ENCODE assay signal across 37 cellular contexts in genomic region chrX:41499984-41500383, GRCh38. TPM values are rescaled to one million over a fixed set of nuclear protein-coding genes. Genes with fewer than 3 reads are reported as not detected.
"Had no signal": no experiment of that assay in that cellular context is flagged by ENCODE, and none has a peak within 500 bp of the region (broad histone marks: within the 10 kb centered on the region; RNA-seq: fewer than 3 reads in every experiment).

No MANE protein-coding gene starts in this region.

- H3K4me1 Mint-ChIP-seq: activated B cell treated with CpG ODN at 0.5 μM for 24 hours; activated CD4-positive, alpha-beta T cell treated with anti-CD3 and anti-CD28 coated beads, Interleukin-2, amount 10 ng/mL, durations not matched to agents 24 days and 14 days; activated naive CD8-positive, alpha-beta T cell treated with anti-CD3 and anti-CD28 coated beads for 36 hours; activated T-helper 17 cell treated with anti-CD3 and anti-CD28 coated beads, Interleukin-2, amount 50 U/mL, for 72 hours had no signal

- H3K4me3 Mint-ChIP-seq: activated B cell treated with CpG ODN at 0.5 μM for 24 hours; activated CD4-positive, alpha-beta memory T cell treated with anti-CD3 and anti-CD28 coated beads for 36 hours; activated CD4-positive, alpha-beta T cell treated with anti-CD3 and anti-CD28 coated beads, Interleukin-2, amount 10 ng/mL, durations not matched to agents 24 days and 14 days; activated CD8-positive, alpha-beta T cell treated with anti-CD3 and anti-CD28 coated beads for 36 hours; activated naive CD4-positive, alpha-beta T cell treated with anti-CD3 and anti-CD28 coated beads for 36 hours; activated naive CD8-positive, alpha-beta T cell treated with anti-CD3 and anti-CD28 coated beads for 36 hours; activated T-cell treated with anti-CD3 and anti-CD28 coated beads, Interleukin-2, amount 50 U/mL, for 4 hours; activated T-cell treated with anti-CD3 and anti-CD28 coated beads, Interleukin-2, amount 50 U/mL, for 72 hours; activated T-helper 1 cell treated with anti-CD3 and anti-CD28 coated beads, Interleukin-12 subunit alpha, Interleukin-12 subunit beta, Interleukin-2, Interleukin-4 antibody, amounts not matched to agents 30 ng/mL and 10 ng/mL and 1 ng/mL, durations not matched to agents 14 hours and 24 hours and 36 hours; activated T-helper 17 cell treated with anti-CD3 and anti-CD28 coated beads, Interleukin-2, amount 50 U/mL, for 72 hours; T-helper 1 cell treated with Interleukin-12 subunit alpha and Interleukin-12 subunit beta and Interleukin-4 antibody, amounts not matched to agents 30 μg/mL and 1 μg/mL, for 36 hours; T-helper 2 cell treated with Interferon-gamma antibody and Interleukin-4, amounts not matched to agents 5 μg/mL and 100 μg/mL, for 36 hours had no signal

- DNase-seq: activated B cell treated with CpG ODN at 0.5 μM for 24 hours; activated CD4-positive, alpha-beta memory T cell treated with anti-CD3 and anti-CD28 coated beads for 36 hours; activated CD4-positive, alpha-beta T cell treated with anti-CD3 and anti-CD28 coated beads for 4 hours; activated CD4-positive, alpha-beta T cell treated with anti-CD3 and anti-CD28 coated beads, Interleukin-2, amount 10 ng/mL, durations not matched to agents 24 days and 14 days; activated CD4-positive, alpha-beta T cell treated with anti-CD3 and anti-CD28 coated beads, Interleukin-2, amount 50 U/mL, for 4 hours; activated CD4-positive, CD25-positive, alpha-beta regulatory T cell treated with anti-CD3 and anti-CD28 coated beads, Interleukin-2, amount 50 U/mL, for 72 hours; activated CD8-positive, alpha-beta memory T cell treated with anti-CD3 and anti-CD28 coated beads, Interleukin-2, amount 50 U/mL, for 4 hours; activated CD8-positive, alpha-beta T cell treated with anti-CD3 and anti-CD28 coated beads for 36 hours; activated effector memory CD4-positive, alpha-beta T cell treated with anti-CD3 and anti-CD28 coated beads, Interleukin-2, amount 50 U/mL, for 16 hours; activated gamma-delta T cell treated with Interleukin-2 at 50 U/mL for 16 hours; activated naive CD4-positive, alpha-beta T cell; activated naive CD4-positive, alpha-beta T cell treated with anti-CD3 and anti-CD28 coated beads for 36 hours; activated naive CD4-positive, alpha-beta T cell treated with anti-CD3 and anti-CD28 coated beads, Interleukin-2, amount 50 U/mL, for 16 hours; activated naive CD8-positive, alpha-beta T cell treated with anti-CD3 and anti-CD28 coated beads for 36 hours; activated T-cell treated with anti-CD3 and anti-CD28 coated beads for 4 hours; activated T-cell treated with anti-CD3 and anti-CD28 coated beads, Interleukin-2, amount 50 U/mL, for 1 hour; activated T-cell treated with anti-CD3 and anti-CD28 coated beads, Interleukin-2, amount 50 U/mL, for 4 hours; activated T-cell treated with anti-CD3 and anti-CD28 coated beads, Interleukin-2, amount 50 U/mL, for 72 hours; adrenal gland; amniotic stem cell; aorta; body of pancreas; brain microvascular endothelial cell; central memory CD4-positive, alpha-beta T cell; T-helper 1 cell; T-helper 2 cell; T-helper 9 cell had no signal

- H3K27ac Mint-ChIP-seq: activated B cell treated with CpG ODN at 0.5 μM for 24 hours; activated CD4-positive, alpha-beta memory T cell treated with anti-CD3 and anti-CD28 coated beads for 36 hours; activated CD4-positive, alpha-beta T cell treated with anti-CD3 and anti-CD28 coated beads, Interleukin-2, amount 10 ng/mL, durations not matched to agents 24 days and 14 days; activated CD8-positive, alpha-beta T cell treated with anti-CD3 and anti-CD28 coated beads for 36 hours; activated naive CD4-positive, alpha-beta T cell treated with anti-CD3 and anti-CD28 coated beads for 36 hours; activated naive CD4-positive, alpha-beta T cell treated with anti-CD3 and anti-CD28 coated beads, Interleukin-2, amount 50 U/mL, for 72 hours; activated naive CD8-positive, alpha-beta T cell treated with anti-CD3 and anti-CD28 coated beads for 36 hours; activated T-cell treated with anti-CD3 and anti-CD28 coated beads, Interleukin-2, amount 50 U/mL, for 72 hours; activated T-helper 1 cell treated with anti-CD3 and anti-CD28 coated beads, Interleukin-12 subunit alpha, Interleukin-12 subunit beta, Interleukin-2, Interleukin-4 antibody, amounts not matched to agents 30 ng/mL and 10 ng/mL and 1 ng/mL, durations not matched to agents 14 hours and 24 hours and 36 hours; activated T-helper 17 cell treated with anti-CD3 and anti-CD28 coated beads, Interleukin-2, amount 50 U/mL, for 72 hours; T-helper 1 cell treated with Interleukin-12 subunit alpha and Interleukin-12 subunit beta and Interleukin-4 antibody, amounts not matched to agents 30 μg/mL and 1 μg/mL, for 36 hours; T-helper 2 cell treated with Interferon-gamma antibody and Interleukin-4, amounts not matched to agents 5 μg/mL and 100 μg/mL, for 36 hours had no signal

- H3K27me3 Mint-ChIP-seq: activated B cell treated with CpG ODN at 0.5 μM for 24 hours; activated CD4-positive, alpha-beta memory T cell treated with anti-CD3 and anti-CD28 coated beads for 36 hours; activated CD4-positive, alpha-beta T cell treated with anti-CD3 and anti-CD28 coated beads, Interleukin-2, amount 10 ng/mL, durations not matched to agents 24 days and 14 days; activated CD8-positive, alpha-beta T cell treated with anti-CD3 and anti-CD28 coated beads for 36 hours; activated naive CD8-positive, alpha-beta T cell treated with anti-CD3 and anti-CD28 coated beads for 36 hours; activated T-helper 17 cell treated with anti-CD3 and anti-CD28 coated beads, Interleukin-2, amount 50 U/mL, for 72 hours had no signal

- H3K9me3 Mint-ChIP-seq: activated B cell treated with CpG ODN at 0.5 μM for 24 hours; activated CD4-positive, alpha-beta T cell treated with anti-CD3 and anti-CD28 coated beads, Interleukin-2, amount 10 ng/mL, durations not matched to agents 24 days and 14 days; activated naive CD4-positive, alpha-beta T cell treated with anti-CD3 and anti-CD28 coated beads for 36 hours; activated naive CD4-positive, alpha-beta T cell treated with anti-CD3 and anti-CD28 coated beads, Interleukin-2, amount 50 U/mL, for 72 hours had no signal

RNA-seq across cellular contexts. Expression of gene NYX, which starts 52.8 kb away (rescaled TPM):
- total RNA-seq: activated B cell treated with CpG ODN at 0.5 μM for 24 hours; activated CD4-positive, alpha-beta memory T cell treated with anti-CD3 and anti-CD28 coated beads for 36 hours; activated CD4-positive, alpha-beta T cell treated with anti-CD3 and anti-CD28 coated beads, Interleukin-2, amount 10 ng/mL, durations not matched to agents 24 days and 14 days; activated CD8-positive, alpha-beta memory T cell treated with anti-CD3 and anti-CD28 coated beads for 36 hours; activated CD8-positive, alpha-beta T cell treated with anti-CD3 and anti-CD28 coated beads for 36 hours; activated naive CD4-positive, alpha-beta T cell treated with anti-CD3 and anti-CD28 coated beads for 36 hours; activated naive CD4-positive, alpha-beta T cell treated with anti-CD3 and anti-CD28 coated beads, Interleukin-2, amount 50 U/mL, for 72 hours; activated naive CD8-positive, alpha-beta T cell treated with anti-CD3 and anti-CD28 coated beads for 36 hours; activated T-cell treated with anti-CD3 and anti-CD28 coated beads, Interleukin-2, amount 50 U/mL, for 4 hours; activated T-helper 1 cell treated with anti-CD3 and anti-CD28 coated beads, Interleukin-12 subunit alpha, Interleukin-12 subunit beta, Interleukin-2, Interleukin-4 antibody, amounts not matched to agents 30 ng/mL and 10 ng/mL and 1 ng/mL, durations not matched to agents 14 hours and 24 hours and 36 hours; adrenal gland; aorta; astrocyte; body of pancreas; breast epithelium; cardiac septum; cerebellum had no signal
- polyA plus RNA-seq: adrenal gland, aorta had no signal
